ENCODE assay signal across 3 cellular contexts in the genomic region with DNA sequence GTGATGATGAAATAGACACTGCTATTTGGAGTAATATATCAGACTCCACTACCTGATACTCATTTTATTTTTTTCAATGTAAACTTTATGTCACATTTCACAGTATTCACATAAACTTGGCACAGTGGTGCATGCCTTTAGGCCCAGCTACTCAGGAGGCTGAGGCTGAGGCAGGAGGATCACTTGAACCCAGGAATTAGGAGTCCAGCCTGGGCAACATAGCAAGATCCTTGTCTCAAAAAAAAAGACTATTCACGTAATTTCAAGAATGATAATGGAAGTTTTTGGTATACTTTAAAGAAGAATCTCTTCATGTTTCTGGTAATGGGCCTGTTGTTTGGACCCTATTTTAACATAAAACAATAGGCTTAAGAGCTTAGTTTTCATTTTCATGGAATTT.
A peak's percentile ranks its signal among the peaks of the same experiment; 100 is the strongest.
TF ChIP-seq lines count a peak whose summit lies in the region.

No MANE protein-coding gene starts in this region.

TF ChIP-seq in HepG2, 621 proteins besides CTCF, POLR2A, EP300 and RAD21:
- TF ChIP-seq ZNF451 (CRISPR knock-in tag; IDR thresholded peaks at IDR 0.05) (no peak), ZNF121 (CRISPR knock-in tag; IDR thresholded peaks at IDR 0.05) (0 out of 2 replicates have a peak, but pooled peaks have one; percentile 42)

TF ChIP-seq in WTC11, 78 proteins besides CTCF, POLR2A, EP300 and RAD21:
- TF ChIP-seq ZNF121 (CRISPR knock-in tag; IDR thresholded peaks at IDR 0.05): 0 out of 2 replicates have a peak, but pooled peaks have one; percentile 18
- no peak for TF ChIP-seq PRRX2 (CRISPR knock-in tag; IDR thresholded peaks at IDR 0.05)

TF ChIP-seq in K562, 482 proteins besides CTCF, POLR2A, EP300 and RAD21:
- TF ChIP-seq, protein P1, sequence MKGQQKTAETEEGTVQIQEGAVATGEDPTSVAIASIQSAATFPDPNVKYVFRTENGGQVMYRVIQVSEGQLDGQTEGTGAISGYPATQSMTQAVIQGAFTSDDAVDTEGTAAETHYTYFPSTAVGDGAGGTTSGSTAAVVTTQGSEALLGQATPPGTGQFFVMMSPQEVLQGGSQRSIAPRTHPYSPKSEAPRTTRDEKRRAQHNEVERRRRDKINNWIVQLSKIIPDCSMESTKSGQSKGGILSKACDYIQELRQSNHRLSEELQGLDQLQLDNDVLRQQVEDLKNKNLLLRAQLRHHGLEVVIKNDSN (CRISPR knock-in tag; IDR thresholded peaks at IDR 0.05): no peak
- TF ChIP-seq CEBPG (CRISPR knock-in tag; IDR thresholded peaks at IDR 0.05): no peak
- TF ChIP-seq CEBPG (tag; conservative IDR thresholded peaks at IDR 0.05 in 1 of 2, IDR thresholded peaks at IDR 0.05 in 1 of 2): peak in 1 of 2 experiments; percentile 43; a peak in 2 of 4 replicates
- no peak for TF ChIP-seq RB1 (IDR thresholded peaks at IDR 0.05; ENCODE audit: low read depth)
- peak; percentile 92 for TF ChIP-seq ZNF121 (CRISPR knock-in tag; conservative IDR thresholded peaks at IDR 0.05)
- peak; percentile 60 for TF ChIP-seq RBM25 (IDR thresholded peaks at IDR 0.05; ENCODE audit: low read depth, low read length, severe bottlenecking)
